Comparison of ENCODE assay signal across 9 cellular contexts in the genomic region with DNA sequence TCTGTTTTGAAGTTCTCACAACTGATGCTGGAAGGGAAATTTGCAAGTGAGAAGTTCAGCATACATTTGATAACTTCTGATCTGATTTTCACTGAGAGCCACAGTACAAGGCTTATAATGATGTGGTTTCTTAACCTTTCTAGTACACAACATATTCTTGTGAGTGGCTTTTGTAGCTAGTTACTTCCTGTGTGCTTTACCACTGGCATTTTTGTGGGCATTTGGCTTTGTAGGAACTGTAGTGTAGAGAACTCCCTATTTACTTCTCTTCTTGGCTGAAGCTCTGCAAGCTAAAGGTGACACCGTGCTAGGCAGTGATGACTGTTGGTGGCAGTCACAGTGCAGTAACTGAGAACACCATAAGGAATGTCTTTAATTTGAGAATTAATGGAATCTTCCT. TPM values are rescaled to one million over a fixed set of nuclear protein-coding genes. Genes with fewer than 3 reads are reported as not detected.
DNase-seq lines count a peak whose midpoint lies in the region; ATAC-seq, FAIRE-seq and TF ChIP-seq lines count a peak whose summit lies in the region.
"Had no signal": no experiment of that assay in that cellular context is flagged by ENCODE, and none has a peak within 500 bp of the region (broad histone marks: within the 10 kb centered on the region; RNA-seq: fewer than 3 reads in every experiment).

No MANE protein-coding gene starts in this region.

- peaks cover 12% of the 10 kb centered on the region for H3K4me1 ChIP-seq in osteoblast (ENCODE audit: insufficient read depth, low read length)

- ATAC-seq in HG02759 (IDR thresholded peaks at IDR 0.05; ENCODE audit: unreplicated experiment) (peak; percentile 53), GM18873 (IDR thresholded peaks at IDR 0.05; ENCODE audit: low FRiP score, unreplicated experiment) (no peak), HG03175 (IDR thresholded peaks at IDR 0.05; ENCODE audit: unreplicated experiment) (no peak), GM18505 (IDR thresholded peaks at IDR 0.05; ENCODE audit: unreplicated experiment) (no peak)
- ATAC-seq in activated naive CD4-positive, alpha-beta T cell treated with anti-CD3 and anti-CD28 coated beads, Interleukin-2, amount 50 U/mL, for 72 hours: peak; percentile 90 to 94
- ATAC-seq: GM23338 had no signal

- H3K4me3 ChIP-seq in osteoblast (ENCODE audit: insufficient read depth, low read length): no peak overlapping the region
- H3K4me3 ChIP-seq: GM23338 had no signal

- TF ChIP-seq CTCF in osteoblast (IDR thresholded peaks at IDR 0.05; ENCODE audit: extremely low read depth, low read depth, low read length): no peak

- H4K20me1 ChIP-seq in osteoblast (ENCODE audit: insufficient read depth, low read length): peaks cover 57% of the 10 kb centered on the region

- no peak overlapping the region for H3K27ac Mint-ChIP-seq in activated naive CD4-positive, alpha-beta T cell treated with anti-CD3 and anti-CD28 coated beads, Interleukin-2, amount 50 U/mL, for 72 hours
- H3K27ac Mint-ChIP-seq: GM23338 had no signal

- no peak overlapping the region for H3K27ac ChIP-seq in osteoblast (ENCODE audit: low read depth, low read length)

- FAIRE-seq in GM12891 (lab: Jason Lieb, UNC): peak; percentile 43

- H3K36me3 ChIP-seq in osteoblast (ENCODE audit: insufficient read depth, low read length): no peaks in the 10 kb centered on the region

- H3K36me3 Mint-ChIP-seq in activated naive CD4-positive, alpha-beta T cell treated with anti-CD3 and anti-CD28 coated beads, Interleukin-2, amount 50 U/mL, for 72 hours: peaks cover 0 to 6% of the 10 kb centered on the region in 2 donors

- TF ChIP-seq POLR2A in GM12891 (IDR thresholded peaks at IDR 0.05; ENCODE audit: low read depth, low read length) (no peak), GM18505 (IDR thresholded peaks at IDR 0.05; ENCODE audit: borderline replicate concordance, extremely low read depth, insufficient read depth, insufficient read length) (no peak)

- no peak overlapping the region for H2AFZ ChIP-seq in osteoblast (ENCODE audit: low read length)
- H2AFZ ChIP-seq: GM23338 had no signal

- peaks cover 93% of the 10 kb centered on the region for H3K79me2 ChIP-seq in osteoblast (ENCODE audit: insufficient read depth, low read length)

- H3K9me3 Mint-ChIP-seq in activated naive CD4-positive, alpha-beta T cell treated with anti-CD3 and anti-CD28 coated beads, Interleukin-2, amount 50 U/mL, for 72 hours: no peaks in the 10 kb centered on the region
- H3K9me3 Mint-ChIP-seq: GM23338 had no signal

- H3K27me3 ChIP-seq in osteoblast (ENCODE audit: insufficient read depth, low read length): no peaks in the 10 kb centered on the region

- H3K4me2 ChIP-seq in osteoblast (ENCODE audit: insufficient read depth, low read length): peak overlapping the region; percentile 26

- no peaks in the 10 kb centered on the region for H3K9me3 ChIP-seq in osteoblast (ENCODE audit: low read depth, low read length)

- DNase-seq in GM12891 (ENCODE audit: insufficient read length, low spot score): no peak
- no peak for DNase-seq in activated naive CD4-positive, alpha-beta T cell treated with anti-CD3 and anti-CD28 coated beads, Interleukin-2, amount 50 U/mL, for 72 hours (ENCODE audit: low spot score in 2 of 2)
- DNase-seq in osteoblast (ENCODE audit: insufficient read length, low spot score, missing footprints): no peak
- DNase-seq: effector CD4-positive, alpha-beta T cell had no signal

TF ChIP-seq in GM12891, 5 proteins besides CTCF, POLR2A, EP300 and RAD21:
- no peak for TF ChIP-seq POU2F2 (IDR thresholded peaks at IDR 0.05; ENCODE audit: low read depth, low read length)
- no peak for TF ChIP-seq PAX5 (IDR thresholded peaks at IDR 0.05; ENCODE audit: insufficient read depth, low read length, severe bottlenecking)
- no peak for TF ChIP-seq TAF1 (IDR thresholded peaks at IDR 0.05; ENCODE audit: low read depth, low read length)

RNA-seq across cellular contexts. Expression of a gene that starts 14.9 kb away (rescaled TPM):
- 25.3 TPM for polyA plus RNA-seq in GM12891 (2012; ENCODE audit: low read depth, missing spikeins)
- total RNA-seq in activated naive CD4-positive, alpha-beta T cell treated with anti-CD3 and anti-CD28 coated beads, Interleukin-2, amount 50 U/mL, for 72 hours: 10 to 100 TPM; 39.7 to 51.4 TPM
- 64.8 and 72.7 TPM in 2 replicates for total RNA-seq in osteoblast

Comparison
In these comparisons a context has a peak if more than half of its experiments do, and no peak if none do; other contexts are left out.
1. ATAC-seq: peak in HG02759 (single experiment) and activated naive CD4-positive, alpha-beta T cell treated with anti-CD3 and anti-CD28 coated beads, Interleukin-2, amount 50 U/mL, for 72 hours (2 of 2); none in GM18873 (single experiment), HG03175 (single experiment) and GM18505 (single experiment).